In the genomic region with DNA sequence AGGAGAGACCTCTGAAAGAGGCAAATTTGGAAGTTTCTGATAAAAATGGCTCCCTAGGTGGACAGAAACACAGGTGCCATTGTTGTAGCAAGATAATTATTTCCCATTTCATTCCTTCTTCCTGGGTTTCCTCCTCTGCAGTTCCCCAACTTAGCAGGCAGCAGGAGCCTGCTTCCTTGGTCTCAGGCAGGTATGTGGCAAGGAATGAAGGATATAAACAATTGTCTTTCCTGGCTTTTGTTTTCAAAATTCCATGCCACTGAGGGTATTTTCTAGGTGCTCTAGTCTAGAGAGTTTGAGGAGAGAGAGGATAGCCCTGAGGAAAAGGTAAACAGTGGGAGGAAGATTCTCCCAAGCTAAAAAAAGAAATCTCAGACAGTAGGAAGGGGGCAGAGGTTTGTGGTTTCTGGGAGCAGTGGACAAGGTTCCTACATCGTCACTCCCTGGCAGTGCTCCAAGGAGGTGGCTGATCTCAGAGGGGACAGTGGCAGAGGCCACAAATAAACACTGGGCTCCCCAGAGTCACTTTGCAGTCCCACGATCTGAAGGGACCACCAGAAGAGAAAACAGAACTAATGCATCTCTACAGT, we compare ENCODE assay signal across 19 cellular contexts.
DNase-seq lines count a peak whose midpoint lies in the region; ATAC-seq, FAIRE-seq and TF ChIP-seq lines count a peak whose summit lies in the region.
"Had no signal": no experiment of that assay in that cellular context is flagged by ENCODE, and none has a peak within 500 bp of the region (broad histone marks: within the 10 kb centered on the region; RNA-seq: fewer than 3 reads in every experiment).

No MANE protein-coding gene starts in this region.

- DNase-seq in A172 (ENCODE audit: low spot score) (peak; percentile 59), GM23338 (ENCODE audit: low spot score) (peak; percentile 55), RPMI7951 (ENCODE audit: low read depth) (peak; percentile 49), kidney tubule cell (ENCODE audit: low spot score) (peak; percentile 71), C1 segment of cervical spinal cord (lab: John Stamatoyannopoulos, UW) (no peak), GM12892 (ENCODE audit: insufficient read length) (no peak)
- DNase-seq in activated T-cell treated with anti-CD3 and anti-CD28 coated beads, Interleukin-2, amount 50 U/mL, for 48 hours, result no peak
- DNase-seq in activated CD4-positive, alpha-beta T cell treated with anti-CD3 and anti-CD28 coated beads, Interleukin-2, amount 50 U/mL, for 4 hours, result no peak
- DNase-seq: activated T-cell treated with anti-CD3 and anti-CD28 coated beads, Interleukin-2, amount 50 U/mL, for 1 hour; CD4-positive, alpha-beta T cell; hippocampal formation; kidney; NCI-H1436; NCI-H82; tibial artery had no signal

- H3K4me3 Mint-ChIP-seq in GM23338, result no peak overlapping the region
- H3K4me3 Mint-ChIP-seq: CD4-positive, alpha-beta T cell; memory B cell; nephron; stimulated activated effector memory CD8-positive, alpha-beta T cell treated with anti-CD3 and anti-CD28 coated beads, Interleukin-12 subunit alpha, Interleukin-12 subunit beta, amount 100 ng/mL, for 72 hours had no signal

- no peaks in the 10 kb centered on the region for H3K27me3 ChIP-seq in GM23338 (ENCODE audit: insufficient read depth)
- H3K27me3 ChIP-seq: tibial artery had no signal

- H3K27ac Mint-ChIP-seq in GM23338, result no peak overlapping the region
- H3K27ac Mint-ChIP-seq: activated naive CD4-positive, alpha-beta T cell treated with anti-CD3 and anti-CD28 coated beads, Interleukin-2, amount 50 U/mL, for 72 hours; CD4-positive, alpha-beta T cell; memory B cell; nephron; stimulated activated effector memory CD8-positive, alpha-beta T cell treated with anti-CD3 and anti-CD28 coated beads, Interleukin-12 subunit alpha, Interleukin-12 subunit beta, amount 100 ng/mL, for 72 hours had no signal

- H3K36me3 ChIP-seq in GM23338 (ENCODE audit: insufficient read depth), result no peaks in the 10 kb centered on the region
- H3K36me3 ChIP-seq: tibial artery had no signal

- H3K36me3 Mint-ChIP-seq in GM23338 (ENCODE audit: low read depth), result no peaks in the 10 kb centered on the region
- H3K36me3 Mint-ChIP-seq: activated naive CD4-positive, alpha-beta T cell treated with anti-CD3 and anti-CD28 coated beads, Interleukin-2, amount 50 U/mL, for 72 hours; stimulated activated effector memory CD8-positive, alpha-beta T cell treated with anti-CD3 and anti-CD28 coated beads, Interleukin-12 subunit alpha, Interleukin-12 subunit beta, amount 100 ng/mL, for 72 hours had no signal

- no peak overlapping the region for H3K4me3 ChIP-seq in GM23338
- H3K4me3 ChIP-seq: tibial artery had no signal

- no peak overlapping the region for H3K27ac ChIP-seq in GM23338 (ENCODE audit: low read depth)
- H3K27ac ChIP-seq: tibial artery had no signal

- H3K27me3 Mint-ChIP-seq in GM23338 (ENCODE audit: insufficient read depth, low read depth, poor library complexity), result no peaks in the 10 kb centered on the region
- H3K27me3 Mint-ChIP-seq: CD4-positive, alpha-beta T cell had no signal

- no peaks in the 10 kb centered on the region for H4K20me1 ChIP-seq in GM23338 (replicated peaks; ENCODE audit: insufficient read depth)

- no peak for TF ChIP-seq POLR2A in GM12892 (IDR thresholded peaks at IDR 0.05; ENCODE audit: low read depth, low read length)

- no peak for TF ChIP-seq CTCF in GM23338 (conservative IDR thresholded peaks at IDR 0.05; ENCODE audit: low read depth in 2 of 2)

- H2AFZ ChIP-seq in GM23338, result peak overlapping the region; percentile 1

- H3K9me3 Mint-ChIP-seq in GM23338, result peaks cover 8% of the 10 kb centered on the region; the same call in 1 of the 3 replicates

- no peaks in the 10 kb centered on the region for H3F3A ChIP-seq in GM23338 (replicated peaks; ENCODE audit: low read depth)

- no peak for FAIRE-seq in GM12892 (lab: Jason Lieb, UNC)
- FAIRE-seq: kidney had no signal

- no peak overlapping the region for H3K4me2 ChIP-seq in GM23338

- ATAC-seq in GM23338, result peak; percentile 76
- ATAC-seq: activated naive CD4-positive, alpha-beta T cell treated with anti-CD3 and anti-CD28 coated beads, Interleukin-2, amount 50 U/mL, for 72 hours; stimulated activated effector memory CD8-positive, alpha-beta T cell treated with anti-CD3 and anti-CD28 coated beads, Interleukin-12 subunit alpha, Interleukin-12 subunit beta, amount 100 ng/mL, for 72 hours had no signal

- no peaks in the 10 kb centered on the region for H3K9me2 ChIP-seq in GM23338 (ENCODE audit: insufficient read depth)

- H3K79me2 ChIP-seq in GM23338 (replicated peaks; ENCODE audit: insufficient read depth), result no peaks in the 10 kb centered on the region

- H3K4me1 ChIP-seq in GM23338 (ENCODE audit: insufficient read depth), result no peaks in the 10 kb centered on the region; the same call in 1 of the 2 replicates

- H3K4me1 Mint-ChIP-seq in GM23338, result peaks cover 11% of the 10 kb centered on the region
- H3K4me1 Mint-ChIP-seq: memory B cell; stimulated activated effector memory CD8-positive, alpha-beta T cell treated with anti-CD3 and anti-CD28 coated beads, Interleukin-12 subunit alpha, Interleukin-12 subunit beta, amount 100 ng/mL, for 72 hours had no signal

TF ChIP-seq in GM23338, 12 proteins besides CTCF, POLR2A, EP300 and RAD21:
- TF ChIP-seq, protein P1, sequence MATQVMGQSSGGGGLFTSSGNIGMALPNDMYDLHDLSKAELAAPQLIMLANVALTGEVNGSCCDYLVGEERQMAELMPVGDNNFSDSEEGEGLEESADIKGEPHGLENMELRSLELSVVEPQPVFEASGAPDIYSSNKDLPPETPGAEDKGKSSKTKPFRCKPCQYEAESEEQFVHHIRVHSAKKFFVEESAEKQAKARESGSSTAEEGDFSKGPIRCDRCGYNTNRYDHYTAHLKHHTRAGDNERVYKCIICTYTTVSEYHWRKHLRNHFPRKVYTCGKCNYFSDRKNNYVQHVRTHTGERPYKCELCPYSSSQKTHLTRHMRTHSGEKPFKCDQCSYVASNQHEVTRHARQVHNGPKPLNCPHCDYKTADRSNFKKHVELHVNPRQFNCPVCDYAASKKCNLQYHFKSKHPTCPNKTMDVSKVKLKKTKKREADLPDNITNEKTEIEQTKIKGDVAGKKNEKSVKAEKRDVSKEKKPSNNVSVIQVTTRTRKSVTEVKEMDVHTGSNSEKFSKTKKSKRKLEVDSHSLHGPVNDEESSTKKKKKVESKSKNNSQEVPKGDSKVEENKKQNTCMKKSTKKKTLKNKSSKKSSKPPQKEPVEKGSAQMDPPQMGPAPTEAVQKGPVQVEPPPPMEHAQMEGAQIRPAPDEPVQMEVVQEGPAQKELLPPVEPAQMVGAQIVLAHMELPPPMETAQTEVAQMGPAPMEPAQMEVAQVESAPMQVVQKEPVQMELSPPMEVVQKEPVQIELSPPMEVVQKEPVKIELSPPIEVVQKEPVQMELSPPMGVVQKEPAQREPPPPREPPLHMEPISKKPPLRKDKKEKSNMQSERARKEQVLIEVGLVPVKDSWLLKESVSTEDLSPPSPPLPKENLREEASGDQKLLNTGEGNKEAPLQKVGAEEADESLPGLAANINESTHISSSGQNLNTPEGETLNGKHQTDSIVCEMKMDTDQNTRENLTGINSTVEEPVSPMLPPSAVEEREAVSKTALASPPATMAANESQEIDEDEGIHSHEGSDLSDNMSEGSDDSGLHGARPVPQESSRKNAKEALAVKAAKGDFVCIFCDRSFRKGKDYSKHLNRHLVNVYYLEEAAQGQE (IDR thresholded peaks at IDR 0.05; ENCODE audit: unreplicated experiment), result no peak
- TF ChIP-seq EZH2 (IDR thresholded peaks at IDR 0.05; ENCODE audit: low read depth, unreplicated experiment) (no peak), ZNF331 (CRISPR knock-in tag; IDR thresholded peaks at IDR 0.05; ENCODE audit: low read depth) (no peak), ZNF114 (CRISPR knock-in tag; IDR thresholded peaks at IDR 0.05) (no peak), POLR2AphosphoS5 (IDR thresholded peaks at IDR 0.05; ENCODE audit: low read depth) (no peak), NANOG (IDR thresholded peaks at IDR 0.05; ENCODE audit: borderline replicate concordance) (no peak), STAT1 (IDR thresholded peaks at IDR 0.05; ENCODE audit: unreplicated experiment) (no peak), CREB1 (CRISPR knock-in tag; IDR thresholded peaks at IDR 0.05; ENCODE audit: low read depth) (no peak)
- TF ChIP-seq, protein P2, sequence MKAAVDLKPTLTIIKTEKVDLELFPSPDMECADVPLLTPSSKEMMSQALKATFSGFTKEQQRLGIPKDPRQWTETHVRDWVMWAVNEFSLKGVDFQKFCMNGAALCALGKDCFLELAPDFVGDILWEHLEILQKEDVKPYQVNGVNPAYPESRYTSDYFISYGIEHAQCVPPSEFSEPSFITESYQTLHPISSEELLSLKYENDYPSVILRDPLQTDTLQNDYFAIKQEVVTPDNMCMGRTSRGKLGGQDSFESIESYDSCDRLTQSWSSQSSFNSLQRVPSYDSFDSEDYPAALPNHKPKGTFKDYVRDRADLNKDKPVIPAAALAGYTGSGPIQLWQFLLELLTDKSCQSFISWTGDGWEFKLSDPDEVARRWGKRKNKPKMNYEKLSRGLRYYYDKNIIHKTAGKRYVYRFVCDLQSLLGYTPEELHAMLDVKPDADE (IDR thresholded peaks at IDR 0.05), result no peak

Comparison
In these comparisons a context has a peak if more than half of its experiments do, and no peak if none do; other contexts are left out.
1. DNase-seq: peak in A172 (single experiment), GM23338 (single experiment), RPMI7951 (single experiment) and kidney tubule cell (single experiment); none in activated T-cell treated with anti-CD3 and anti-CD28 coated beads, Interleukin-2, amount 50 U/mL, for 48 hours (0 of 2), C1 segment of cervical spinal cord (0 of 14), GM12892 (single experiment) and activated CD4-positive, alpha-beta T cell treated with anti-CD3 and anti-CD28 coated beads, Interleukin-2, amount 50 U/mL, for 4 hours (0 of 2).